1 cellular context compared by ENCODE assay signal in genomic region chr13:78647053-78647726, GRCh38.
TF ChIP-seq lines count a peak whose summit lies in the region.
"Not testable (repeated sequence)": the region's sequence is repeated elsewhere in the genome, so short reads cannot be mapped to it uniquely, and the experiment has no call there.

No MANE protein-coding gene starts in this region.

TF ChIP-seq in HepG2, 621 proteins besides CTCF, POLR2A, EP300 and RAD21 (continued from another document and continues in another):
- TF ChIP-seq PAXIP1 (CRISPR knock-in tag; conservative IDR thresholded peaks at IDR 0.05) (peak; percentile 77), SNAPC4 (CRISPR knock-in tag; IDR thresholded peaks at IDR 0.05) (0 out of 2 replicates have a peak, but pooled peaks have one; percentile 45), RXRB (CRISPR knock-in tag; IDR thresholded peaks at IDR 0.05; ENCODE audit: borderline replicate concordance) (peak; percentile 84), DMAP1 (CRISPR knock-in tag; IDR thresholded peaks at IDR 0.05) (0 out of 2 replicates have a peak, but pooled peaks have one; percentile 26), LCORL (CRISPR knock-in tag; IDR thresholded peaks at IDR 0.05) (peak; percentile 37; the same call in 1 of the 2 replicates), MIXL1 (CRISPR knock-in tag; IDR thresholded peaks at IDR 0.05) (peak; percentile 45; the same call in 1 of the 2 replicates), ZNF710 (CRISPR knock-in tag; IDR thresholded peaks at IDR 0.05; ENCODE audit: borderline replicate concordance) (peak; percentile 64; the same call in 1 of the 2 replicates), POGZ (CRISPR knock-in tag; IDR thresholded peaks at IDR 0.05) (peak; percentile 43), PPARG (CRISPR knock-in tag; conservative IDR thresholded peaks at IDR 0.05) (peak; percentile 87), GFI1 (CRISPR knock-in tag; IDR thresholded peaks at IDR 0.05; ENCODE audit: borderline replicate concordance) (peak; percentile 53; the same call in 1 of the 2 replicates), TBX2 (CRISPR knock-in tag; IDR thresholded peaks at IDR 0.05; ENCODE audit: borderline replicate concordance) (peak; percentile 53; the same call in 1 of the 2 replicates), ZBTB39 (CRISPR knock-in tag; IDR thresholded peaks at IDR 0.05) (peak; percentile 100), HDAC2 (CRISPR knock-in tag; IDR thresholded peaks at IDR 0.05) (0 out of 2 replicates have a peak, but pooled peaks have one; percentile 26), YEATS4 (CRISPR knock-in tag; IDR thresholded peaks at IDR 0.05; ENCODE audit: borderline replicate concordance) (0 out of 2 replicates have a peak, but pooled peaks have one; percentile 13), ZMYM4 (CRISPR knock-in tag; IDR thresholded peaks at IDR 0.05) (peak; percentile 41; the same call in 1 of the 2 replicates), MED1 (CRISPR knock-in tag; IDR thresholded peaks at IDR 0.05) (peak; percentile 85), ARID5B (CRISPR knock-in tag; IDR thresholded peaks at IDR 0.05) (peak; percentile 62), ETV5 (CRISPR knock-in tag; IDR thresholded peaks at IDR 0.05; ENCODE audit: borderline replicate concordance) (peak; percentile 75; the same call in 1 of the 2 replicates), GATAD2A (CRISPR knock-in tag; IDR thresholded peaks at IDR 0.05) (0 out of 2 replicates have a peak, but pooled peaks have one; percentile 30), ONECUT2 (CRISPR knock-in tag; IDR thresholded peaks at IDR 0.05) (peak; percentile 51; the same call in 1 of the 2 replicates), SOX5 (CRISPR knock-in tag; IDR thresholded peaks at IDR 0.05; ENCODE audit: borderline replicate concordance) (peak; percentile 41; the same call in 1 of the 2 replicates), MLX (CRISPR knock-in tag; IDR thresholded peaks at IDR 0.05) (0 out of 2 replicates have a peak, but pooled peaks have one; percentile 23), PHF21A (CRISPR knock-in tag; IDR thresholded peaks at IDR 0.05) (peak; percentile 42; the same call in 1 of the 2 replicates), FOXA3 (CRISPR knock-in tag; IDR thresholded peaks at IDR 0.05) (0 out of 2 replicates have a peak, but pooled peaks have one; percentile 4), ERF (CRISPR knock-in tag; IDR thresholded peaks at IDR 0.05) (0 out of 2 replicates have a peak, but pooled peaks have one; percentile 56), PITX1 (CRISPR knock-in tag; IDR thresholded peaks at IDR 0.05) (peak; percentile 32), TCF12 (CRISPR knock-in tag; IDR thresholded peaks at IDR 0.05) (peak; percentile 56; the same call in 1 of the 2 replicates), RARA (CRISPR knock-in tag; IDR thresholded peaks at IDR 0.05) (peak; percentile 71), TFAP4 (IDR thresholded peaks at IDR 0.05; ENCODE audit: borderline replicate concordance, low read depth) (0 out of 2 replicates have a peak, but pooled peaks have one; percentile 12), ARID4A (CRISPR knock-in tag; IDR thresholded peaks at IDR 0.05; ENCODE audit: borderline replicate concordance) (peak; percentile 37; the same call in 1 of the 2 replicates), SALL1 (CRISPR knock-in tag; IDR thresholded peaks at IDR 0.05) (peak; percentile 67)
- not testable (repeated sequence) for TF ChIP-seq LCORL, TCF12 (IDR thresholded peaks at IDR 0.05)
